In the genomic region with DNA sequence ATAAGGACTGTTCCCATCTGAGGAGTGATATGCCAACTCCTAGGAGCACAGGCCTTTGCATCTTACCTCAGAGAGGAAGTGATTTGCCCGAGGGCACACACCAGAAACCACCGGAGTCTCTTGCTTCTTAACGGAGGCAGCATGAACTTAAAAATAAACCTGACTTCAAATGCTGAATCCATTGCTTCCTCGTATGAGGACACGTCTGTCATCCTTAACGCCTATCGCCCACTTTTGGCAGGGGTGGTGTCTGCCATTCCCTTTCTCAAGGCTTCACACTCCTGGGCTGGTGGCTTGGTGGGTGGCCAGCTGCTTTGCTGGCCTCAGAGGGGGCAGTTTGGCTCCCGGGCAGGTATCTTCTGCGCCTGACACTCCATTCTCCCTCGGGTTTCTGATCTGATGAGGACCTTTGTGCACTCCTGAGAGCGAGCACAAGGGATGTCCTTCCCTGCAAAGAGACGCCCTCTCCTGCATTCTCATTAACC, we compare ENCODE assay signal across 14 cellular contexts. TPM values are rescaled to one million over a fixed set of nuclear protein-coding genes. Genes with fewer than 3 reads are reported as not detected.
DNase-seq lines count a peak whose midpoint lies in the region; ATAC-seq, FAIRE-seq and TF ChIP-seq lines count a peak whose summit lies in the region.
"Had no signal": no experiment of that assay in that cellular context is flagged by ENCODE, and none has a peak within 500 bp of the region (broad histone marks: within the 10 kb centered on the region; RNA-seq: fewer than 3 reads in every experiment).

No MANE protein-coding gene starts in this region.

- H3K27ac ChIP-seq in HepG2 (ENCODE audit: extremely low read length, insufficient read depth, low read length) (no peak overlapping the region), right lobe of liver (no peak overlapping the region)

- POLR2A ChIA-PET in HepG2 (lab: Yijun Ruan, JAX) = interaction anchor here (1.4 to 1.6 kb wide), 2 partner anchors 13 to 33 kb away, joined by 4 read pairs; a partner anchor contains a TSS
- POLR2A ChIA-PET in T-cell (lab: Charles Lee) = interaction anchor here in 1 of 2 donors (1.4 kb wide), 1 partner anchor 12 kb away, joined by 6 read pairs; a partner anchor contains a TSS

- H3K9me3 ChIP-seq in HepG2 (ENCODE audit: low read length) (no peaks in the 10 kb centered on the region), right lobe of liver (no peaks in the 10 kb centered on the region)
- H3K9me3 ChIP-seq: BE2C had no signal

- no peaks in the 10 kb centered on the region; the same call in 1 of the 2 replicates for H4K20me1 ChIP-seq in HepG2 (ENCODE audit: insufficient read depth, low read length)

- TF ChIP-seq RAD21 in HepG2 (CRISPR knock-in tag; IDR thresholded peaks at IDR 0.05) = no peak

- H3K4me3 Mint-ChIP-seq in T-cell (peak overlapping the region; percentile 91 to 94 (median 93)), glutamatergic neuron (ENCODE audit: unreplicated experiment) (peak overlapping the region; percentile 34)

- BruUV-seq in HepG2 (replicated peaks; lab: Mats Ljungman, UMichigan) = no TSS peak

- TF ChIP-seq CTCF in HepG2 (CRISPR knock-in tag; IDR thresholded peaks at IDR 0.05) = no peak
- TF ChIP-seq CTCF in right lobe of liver (IDR thresholded peaks at IDR 0.05) = no peak
- no peak for TF ChIP-seq CTCF in glutamatergic neuron (IDR thresholded peaks at IDR 0.05; ENCODE audit: partially characterized antibody, unreplicated experiment)

- H3K27ac Mint-ChIP-seq in T-cell (peak overlapping the region; percentile 61 to 68), glutamatergic neuron (ENCODE audit: unreplicated experiment) (peak overlapping the region; percentile 28)

- H3K4me3 ChIP-seq in HepG2 (replicated peaks in 1 of 3; ENCODE audit: insufficient read depth in 1 of 3, low read depth in 2 of 3, low read length in 3 of 3) (no peak overlapping the region), right lobe of liver (no peak overlapping the region)

- H3K4me1 Mint-ChIP-seq in T-cell (peaks cover 25 to 33% (median 31%) of the 10 kb centered on the region in 3 donors), glutamatergic neuron (ENCODE audit: low read depth, unreplicated experiment) (peaks cover 8% of the 10 kb centered on the region)

- peaks cover 22% of the 10 kb centered on the region for H3K79me2 ChIP-seq in HepG2 (ENCODE audit: insufficient read depth, low read length)

- H3K27me3 ChIP-seq in HepG2 (ENCODE audit: control insufficient read depth in 1 of 2, insufficient read depth in 2 of 2, low read length in 2 of 2) (peaks cover 6 to 21% of the 10 kb centered on the region in 2 experiments; a peak in 3 of 5 replicates), right lobe of liver (no peaks in the 10 kb centered on the region)
- H3K27me3 ChIP-seq: BE2C had no signal

- no peak for DNase-seq in HepG2 (ENCODE audit: low spot score)
- DNase-seq in right lobe of liver = no peak
- DNase-seq in T-cell = no peak
- no peak for DNase-seq in glutamatergic neuron
- DNase-seq in head of caudate nucleus = no peak
- no peak for DNase-seq in cerebellar nuclear complex (lab: John Stamatoyannopoulos, UW)
- no peak for DNase-seq in cortex of kidney (lab: John Stamatoyannopoulos, UW)
- DNase-seq: BE2C, caudate nucleus, NCI-H69, substantia nigra had no signal

- intact Hi-C loops in HepG2 (cut with micrococcal nuclease; ENCODE audit: unreplicated experiment) (loop anchor here (2.0 kb wide), 1 partner anchor 55 kb away; no protein-coding TSS in a partner anchor), right lobe of liver (cut with DNase I) (loop anchor here in 1 of 2 donors (10.0 kb wide), 1 partner anchor 139 kb away; a partner anchor contains a TSS), head of caudate nucleus (cut with DNase I) (no loop called here)

- ATAC-seq in HepG2 = no peak
- no peak for ATAC-seq in right lobe of liver
- ATAC-seq in T-cell (replicated peaks in 1 of 4) = no peak
- ATAC-seq in GM18858 (IDR thresholded peaks at IDR 0.05; ENCODE audit: unreplicated experiment) = no peak

- H3K36me3 Mint-ChIP-seq in T-cell (peaks cover 13% of the 10 kb centered on the region), glutamatergic neuron (ENCODE audit: unreplicated experiment) (no peaks in the 10 kb centered on the region)

- no peak for TF ChIP-seq EP300 in HepG2 (IDR thresholded peaks at IDR 0.05; ENCODE audit: low read depth in 2 of 2, low read length in 2 of 2)
- TF ChIP-seq EP300 in HepG2 (CRISPR knock-in tag; IDR thresholded peaks at IDR 0.05; ENCODE audit: borderline replicate concordance) = no peak

- CTCF ChIA-PET in HepG2 (lab: Yijun Ruan, JAX; ENCODE audit: low intra/inter-chr PET ratio, low total read pairs) = no interaction called here
- CTCF ChIA-PET in T-cell (lab: Charles Lee) = no interaction called here

- H3K27me3 Mint-ChIP-seq in T-cell (no peaks in the 10 kb centered on the region), glutamatergic neuron (ENCODE audit: unreplicated experiment) (peaks cover 12% of the 10 kb centered on the region)

- peaks cover 20 to 29% of the 10 kb centered on the region in 2 experiments for H3K36me3 ChIP-seq in HepG2 (replicated peaks in 1 of 2; ENCODE audit: control insufficient read depth in 1 of 2, insufficient read depth in 2 of 2, low read length in 2 of 2)
- peaks cover 0 to 21% (median 13%) of the 10 kb centered on the region in 4 donors for H3K36me3 ChIP-seq in right lobe of liver

- H3K4me2 ChIP-seq in HepG2 (ENCODE audit: low read depth, low read length) = no peak overlapping the region

- H3K9me3 Mint-ChIP-seq in T-cell (no peaks in the 10 kb centered on the region), glutamatergic neuron (ENCODE audit: unreplicated experiment) (peaks cover 12% of the 10 kb centered on the region)

- peaks cover 53% of the 10 kb centered on the region for H3K4me1 ChIP-seq in HepG2 (ENCODE audit: insufficient read depth, low read length)
- H3K4me1 ChIP-seq in right lobe of liver = peaks cover 0 to 13% (median 4%) of the 10 kb centered on the region in 4 donors
- H3K4me1 ChIP-seq: BE2C had no signal

- no peak overlapping the region for H2AFZ ChIP-seq in HepG2 (ENCODE audit: low read length)

- in situ Hi-C loops in HepG2 (cut with HindIII; ENCODE audit: extremely low pct_ligation_motif_present, low pct_unique_long_range_greater_than_20kb) = no loop called here

- peak; percentile 15 for FAIRE-seq in HepG2 (lab: Jason Lieb, UNC)
- FAIRE-seq: keratinocyte had no signal

- TF ChIP-seq POLR2A in HepG2 (IDR thresholded peaks at IDR 0.05; ENCODE audit: insufficient read depth in 1 of 2, low read depth in 2 of 2, low read length in 2 of 2) = no peak
- TF ChIP-seq POLR2A in right lobe of liver (IDR thresholded peaks at IDR 0.05) = no peak

- 91% methylated on average over 12 of the region's 12 CpGs for WGBS in HepG2 (ENCODE audit: low lambda C conversion rate)
- 74% methylated on average over 11 of the region's 12 CpGs for WGBS in right lobe of liver (ENCODE audit: insufficient coverage, low coverage, low lambda C conversion rate, missing lambda C conversion rate)

- no peak overlapping the region for H3K9ac ChIP-seq in HepG2 (ENCODE audit: insufficient read depth, low read depth, low read length)

RNA-seq across cellular contexts. Expression of a gene that starts 1.1 kb away (rescaled TPM):
- total RNA-seq in HepG2 (2016; rRNA removed; fragmentation: Illumina TruSeq; extraction: Trizol) (112 and 119 TPM in 2 replicates), right lobe of liver (100 to 1,000 TPM in 2 of 6 experiments, 10 to 100 TPM in 4; 27.1 to 102 (median 59.2) TPM), T-cell (10 to 100 TPM; 23.3 to 62.2 (median 59.9) TPM), glutamatergic neuron (ENCODE audit: unreplicated experiment) (35.5 TPM)
- total RNA-seq in HepG2 (2016; cell fraction: cytosol; rRNA removed; fragmentation: Illumina TruSeq; extraction: Trizol; ENCODE audit: low read depth) = 39.9 and 63.7 TPM in 2 replicates
- 110 and 115 TPM in 2 replicates for total RNA-seq in HepG2 (2016; cell fraction: insoluble cytoplasmic fraction; rRNA removed; fragmentation: Illumina TruSeq; extraction: Trizol)
- 96.6 and 139 TPM in 2 replicates for total RNA-seq in HepG2 (2016; cell fraction: membrane; rRNA removed; fragmentation: Illumina TruSeq; extraction: Trizol)
- total RNA-seq in HepG2 (2016; cell fraction: nucleus; rRNA removed; fragmentation: Illumina TruSeq; extraction: Trizol) = 53.1 and 57.3 TPM in 2 replicates
- 192 and 208 TPM in 2 replicates for polyA plus RNA-seq in HepG2 (2011; rRNA removed)
- polyA plus RNA-seq in HepG2 (2011; cell fraction: cytosol; rRNA removed) = 183 and 221 TPM in 2 replicates
- 169 and 222 TPM in 2 replicates for polyA plus RNA-seq in HepG2 (2011; cell fraction: nucleus; rRNA removed)
- 99.5 and 112 TPM in 2 replicates for polyA plus RNA-seq in HepG2 (2012)
- 38.3 and 64.2 TPM in 2 replicates for polyA plus RNA-seq in HepG2 (2016; cell fraction: cytosol; fragmentation: Illumina TruSeq; extraction: Trizol; ENCODE audit: low read depth)
- polyA plus RNA-seq in HepG2 (2016; cell fraction: insoluble cytoplasmic fraction; fragmentation: Illumina TruSeq; extraction: Trizol; ENCODE audit: low read depth) = 119 and 122 TPM in 2 replicates
- polyA plus RNA-seq in HepG2 (2016; cell fraction: membrane; fragmentation: Illumina TruSeq; extraction: Trizol; ENCODE audit: low read depth) = 80.1 and 115 TPM in 2 replicates
- polyA plus RNA-seq in HepG2 (2016; cell fraction: nucleus; fragmentation: Illumina TruSeq; extraction: Trizol; ENCODE audit: insufficient read depth, low read depth) = 90.6 and 93.2 TPM in 2 replicates
- 178 and 487 TPM in 2 replicates for polyA minus RNA-seq in HepG2 (2011; rRNA and poly(A)+ RNA removed; ENCODE audit: low replicate concordance)
- 57.6 and 60.2 TPM in 2 replicates for polyA minus RNA-seq in HepG2 (2011; cell fraction: cytosol; rRNA and poly(A)+ RNA removed)
- polyA minus RNA-seq in HepG2 (2011; cell fraction: nucleus; rRNA and poly(A)+ RNA removed) = 52.7 and 73.4 TPM in 2 replicates

RNA-seq across cellular contexts. Expression of a gene that starts 3.7 kb away (rescaled TPM):
- not detected in 2 replicates for total RNA-seq in HepG2 (2016; rRNA removed; fragmentation: Illumina TruSeq; extraction: Trizol)
- total RNA-seq in HepG2 (2016; cell fraction: cytosol; rRNA removed; fragmentation: Illumina TruSeq; extraction: Trizol; ENCODE audit: low read depth) = not detected in 2 replicates
- total RNA-seq in HepG2 (2016; cell fraction: insoluble cytoplasmic fraction; rRNA removed; fragmentation: Illumina TruSeq; extraction: Trizol) = not detected in 2 replicates
- not detected in 2 replicates for total RNA-seq in HepG2 (2016; cell fraction: membrane; rRNA removed; fragmentation: Illumina TruSeq; extraction: Trizol)
- total RNA-seq in HepG2 (2016; cell fraction: nucleus; rRNA removed; fragmentation: Illumina TruSeq; extraction: Trizol) = not detected in 2 replicates
- not detected in 2 replicates for polyA plus RNA-seq in HepG2 (2011; rRNA removed)
- not detected in 2 replicates for polyA plus RNA-seq in HepG2 (2011; cell fraction: cytosol; rRNA removed)
- polyA plus RNA-seq in HepG2 (2011; cell fraction: nucleus; rRNA removed) = not detected in 2 replicates
- polyA plus RNA-seq in HepG2 (2012) = not detected in 2 replicates
- not detected in 2 replicates for polyA plus RNA-seq in HepG2 (2016; cell fraction: cytosol; fragmentation: Illumina TruSeq; extraction: Trizol; ENCODE audit: low read depth)
- polyA plus RNA-seq in HepG2 (2016; cell fraction: insoluble cytoplasmic fraction; fragmentation: Illumina TruSeq; extraction: Trizol; ENCODE audit: low read depth) = not detected in 2 replicates
- polyA plus RNA-seq in HepG2 (2016; cell fraction: membrane; fragmentation: Illumina TruSeq; extraction: Trizol; ENCODE audit: low read depth) = not detected in 2 replicates
- polyA plus RNA-seq in HepG2 (2016; cell fraction: nucleus; fragmentation: Illumina TruSeq; extraction: Trizol; ENCODE audit: insufficient read depth, low read depth) = not detected in 2 replicates
- not detected in 2 replicates for polyA minus RNA-seq in HepG2 (2011; rRNA and poly(A)+ RNA removed; ENCODE audit: low replicate concordance)
- not detected in 2 replicates for polyA minus RNA-seq in HepG2 (2011; cell fraction: cytosol; rRNA and poly(A)+ RNA removed)
- polyA minus RNA-seq in HepG2 (2011; cell fraction: nucleus; rRNA and poly(A)+ RNA removed) = not detected in 2 replicates
- total RNA-seq in right lobe of liver = not detected
- total RNA-seq in T-cell = not detected
- not detected for total RNA-seq in glutamatergic neuron (ENCODE audit: unreplicated experiment)
- total RNA-seq: omental fat pad had no signal
- polyA plus RNA-seq: keratinocyte had no signal

RNA-seq across cellular contexts. Expression of a gene that starts 11.9 kb away (rescaled TPM):
- total RNA-seq in HepG2 (2016; rRNA removed; fragmentation: Illumina TruSeq; extraction: Trizol) (0.04 TPM in 1 of 2 replicates, not detected in the other), right lobe of liver (1 to 10 TPM in 3 of 6 experiments, under 1 TPM in 3; 0.74 to 3.2 (median 1.1) TPM), T-cell (1 to 10 TPM in 3 of 5 donors, under 1 TPM in 2; 0.66 to 1.4 (median 1.2) TPM), glutamatergic neuron (ENCODE audit: unreplicated experiment) (not detected)
- 0.40 and 0.44 TPM in 2 replicates for total RNA-seq in HepG2 (2016; cell fraction: cytosol; rRNA removed; fragmentation: Illumina TruSeq; extraction: Trizol; ENCODE audit: low read depth)
- total RNA-seq in HepG2 (2016; cell fraction: insoluble cytoplasmic fraction; rRNA removed; fragmentation: Illumina TruSeq; extraction: Trizol) = 0.15 and 0.22 TPM in 2 replicates
- 0.28 and 0.52 TPM in 2 replicates for total RNA-seq in HepG2 (2016; cell fraction: membrane; rRNA removed; fragmentation: Illumina TruSeq; extraction: Trizol)
- total RNA-seq in HepG2 (2016; cell fraction: nucleus; rRNA removed; fragmentation: Illumina TruSeq; extraction: Trizol) = not detected in 2 replicates
- polyA plus RNA-seq in HepG2 (2011; rRNA removed) = 0.81 and 0.85 TPM in 2 replicates
- polyA plus RNA-seq in HepG2 (2011; cell fraction: cytosol; rRNA removed) = 0.62 and 0.63 TPM in 2 replicates
- 3.5 and 4.0 TPM in 2 replicates for polyA plus RNA-seq in HepG2 (2011; cell fraction: nucleus; rRNA removed)
- 1.7 and 1.8 TPM in 2 replicates for polyA plus RNA-seq in HepG2 (2012)
- 0.51 and 0.72 TPM in 2 replicates for polyA plus RNA-seq in HepG2 (2016; cell fraction: cytosol; fragmentation: Illumina TruSeq; extraction: Trizol; ENCODE audit: low read depth)
- polyA plus RNA-seq in HepG2 (2016; cell fraction: insoluble cytoplasmic fraction; fragmentation: Illumina TruSeq; extraction: Trizol; ENCODE audit: low read depth) = not detected in 2 replicates
- 0.34 and 0.47 TPM in 2 replicates for polyA plus RNA-seq in HepG2 (2016; cell fraction: membrane; fragmentation: Illumina TruSeq; extraction: Trizol; ENCODE audit: low read depth)
- 0.69 TPM in 1 of 2 replicates, not detected in the other for polyA plus RNA-seq in HepG2 (2016; cell fraction: nucleus; fragmentation: Illumina TruSeq; extraction: Trizol; ENCODE audit: insufficient read depth, low read depth)
- 0.72 TPM in 1 of 2 replicates, not detected in the other for polyA minus RNA-seq in HepG2 (2011; rRNA and poly(A)+ RNA removed; ENCODE audit: low replicate concordance)
- polyA minus RNA-seq in HepG2 (2011; cell fraction: cytosol; rRNA and poly(A)+ RNA removed) = not detected in 2 replicates
- 0.26 and 1.4 TPM in 2 replicates for polyA minus RNA-seq in HepG2 (2011; cell fraction: nucleus; rRNA and poly(A)+ RNA removed)
- polyA plus RNA-seq: keratinocyte had no signal

RNA-seq across cellular contexts. Expression of a gene that starts 13.3 kb away (rescaled TPM):
- total RNA-seq in HepG2 (2016; rRNA removed; fragmentation: Illumina TruSeq; extraction: Trizol) (0.02 and 0.04 TPM in 2 replicates), right lobe of liver (under 1 TPM in 1 of 6 experiments, not detected in 5; 0.04 TPM), T-cell (not detected), glutamatergic neuron (ENCODE audit: unreplicated experiment) (not detected)
- not detected in 2 replicates for total RNA-seq in HepG2 (2016; cell fraction: cytosol; rRNA removed; fragmentation: Illumina TruSeq; extraction: Trizol; ENCODE audit: low read depth)
- 0.15 TPM in 1 of 2 replicates, not detected in the other for total RNA-seq in HepG2 (2016; cell fraction: insoluble cytoplasmic fraction; rRNA removed; fragmentation: Illumina TruSeq; extraction: Trizol)
- not detected in 2 replicates for total RNA-seq in HepG2 (2016; cell fraction: membrane; rRNA removed; fragmentation: Illumina TruSeq; extraction: Trizol)
- not detected in 2 replicates for total RNA-seq in HepG2 (2016; cell fraction: nucleus; rRNA removed; fragmentation: Illumina TruSeq; extraction: Trizol)
- 1.4 TPM in 2 replicates for polyA plus RNA-seq in HepG2 (2011; rRNA removed)
- 0.98 and 1.1 TPM in 2 replicates for polyA plus RNA-seq in HepG2 (2011; cell fraction: cytosol; rRNA removed)
- 1.7 and 2.0 TPM in 2 replicates for polyA plus RNA-seq in HepG2 (2011; cell fraction: nucleus; rRNA removed)
- polyA plus RNA-seq in HepG2 (2012) = 0.80 and 1.5 TPM in 2 replicates
- polyA plus RNA-seq in HepG2 (2016; cell fraction: cytosol; fragmentation: Illumina TruSeq; extraction: Trizol; ENCODE audit: low read depth) = not detected in 2 replicates
- not detected in 2 replicates for polyA plus RNA-seq in HepG2 (2016; cell fraction: insoluble cytoplasmic fraction; fragmentation: Illumina TruSeq; extraction: Trizol; ENCODE audit: low read depth)
- polyA plus RNA-seq in HepG2 (2016; cell fraction: membrane; fragmentation: Illumina TruSeq; extraction: Trizol; ENCODE audit: low read depth) = not detected in 2 replicates
- polyA plus RNA-seq in HepG2 (2016; cell fraction: nucleus; fragmentation: Illumina TruSeq; extraction: Trizol; ENCODE audit: insufficient read depth, low read depth) = 0.12 TPM in 1 of 2 replicates, not detected in the other
- polyA minus RNA-seq in HepG2 (2011; rRNA and poly(A)+ RNA removed; ENCODE audit: low replicate concordance) = 1.3 TPM in 1 of 2 replicates, not detected in the other
- polyA minus RNA-seq in HepG2 (2011; cell fraction: cytosol; rRNA and poly(A)+ RNA removed) = 0.49 and 0.70 TPM in 2 replicates
- 0.52 and 0.62 TPM in 2 replicates for polyA minus RNA-seq in HepG2 (2011; cell fraction: nucleus; rRNA and poly(A)+ RNA removed)
- polyA plus RNA-seq: keratinocyte had no signal

RNA-seq across cellular contexts. Expression of a gene that starts 16.6 kb away (rescaled TPM):
- total RNA-seq in HepG2 (2016; rRNA removed; fragmentation: Illumina TruSeq; extraction: Trizol) = 7.0 and 13.9 TPM in 2 replicates
- total RNA-seq in HepG2 (2016; cell fraction: cytosol; rRNA removed; fragmentation: Illumina TruSeq; extraction: Trizol; ENCODE audit: low read depth) = 7.2 and 7.6 TPM in 2 replicates
- 6.8 and 14.7 TPM in 2 replicates for total RNA-seq in HepG2 (2016; cell fraction: insoluble cytoplasmic fraction; rRNA removed; fragmentation: Illumina TruSeq; extraction: Trizol)
- total RNA-seq in HepG2 (2016; cell fraction: membrane; rRNA removed; fragmentation: Illumina TruSeq; extraction: Trizol) = 9.9 and 14.3 TPM in 2 replicates
- total RNA-seq in HepG2 (2016; cell fraction: nucleus; rRNA removed; fragmentation: Illumina TruSeq; extraction: Trizol) = 11.7 and 13.6 TPM in 2 replicates
- polyA plus RNA-seq in HepG2 (2011; rRNA removed) = 23.4 and 30.8 TPM in 2 replicates
- polyA plus RNA-seq in HepG2 (2011; cell fraction: cytosol; rRNA removed) = 26.4 and 27.5 TPM in 2 replicates
- polyA plus RNA-seq in HepG2 (2011; cell fraction: nucleus; rRNA removed) = 30.3 and 37.8 TPM in 2 replicates
- 29.7 and 31.5 TPM in 2 replicates for polyA plus RNA-seq in HepG2 (2012)
- polyA plus RNA-seq in HepG2 (2016; cell fraction: cytosol; fragmentation: Illumina TruSeq; extraction: Trizol; ENCODE audit: low read depth) = 9.6 and 11.3 TPM in 2 replicates
- 9.2 and 9.7 TPM in 2 replicates for polyA plus RNA-seq in HepG2 (2016; cell fraction: insoluble cytoplasmic fraction; fragmentation: Illumina TruSeq; extraction: Trizol; ENCODE audit: low read depth)
- 12.0 and 14.2 TPM in 2 replicates for polyA plus RNA-seq in HepG2 (2016; cell fraction: membrane; fragmentation: Illumina TruSeq; extraction: Trizol; ENCODE audit: low read depth)
- 23.5 and 24.6 TPM in 2 replicates for polyA plus RNA-seq in HepG2 (2016; cell fraction: nucleus; fragmentation: Illumina TruSeq; extraction: Trizol; ENCODE audit: insufficient read depth, low read depth)
- polyA minus RNA-seq in HepG2 (2011; rRNA and poly(A)+ RNA removed; ENCODE audit: low replicate concordance) = 0.09 and 14.9 TPM in 2 replicates
- polyA minus RNA-seq in HepG2 (2011; cell fraction: cytosol; rRNA and poly(A)+ RNA removed) = 5.9 and 7.1 TPM in 2 replicates
- polyA minus RNA-seq in HepG2 (2011; cell fraction: nucleus; rRNA and poly(A)+ RNA removed) = 10.7 and 13.8 TPM in 2 replicates
- total RNA-seq in right lobe of liver = 10 to 100 TPM in 2 of 6 experiments, 1 to 10 TPM in 4; 2.5 to 33.2 (median 7.7) TPM
- total RNA-seq in T-cell = 1 to 10 TPM in 1 of 5 donors, under 1 TPM in 3, not detected in 1; 0.21 to 1.1 (median 0.34) TPM
- total RNA-seq in glutamatergic neuron (ENCODE audit: unreplicated experiment) = 1.3 TPM
